Comparison of ENCODE assay signal across 1 cellular context in the genomic region with DNA sequence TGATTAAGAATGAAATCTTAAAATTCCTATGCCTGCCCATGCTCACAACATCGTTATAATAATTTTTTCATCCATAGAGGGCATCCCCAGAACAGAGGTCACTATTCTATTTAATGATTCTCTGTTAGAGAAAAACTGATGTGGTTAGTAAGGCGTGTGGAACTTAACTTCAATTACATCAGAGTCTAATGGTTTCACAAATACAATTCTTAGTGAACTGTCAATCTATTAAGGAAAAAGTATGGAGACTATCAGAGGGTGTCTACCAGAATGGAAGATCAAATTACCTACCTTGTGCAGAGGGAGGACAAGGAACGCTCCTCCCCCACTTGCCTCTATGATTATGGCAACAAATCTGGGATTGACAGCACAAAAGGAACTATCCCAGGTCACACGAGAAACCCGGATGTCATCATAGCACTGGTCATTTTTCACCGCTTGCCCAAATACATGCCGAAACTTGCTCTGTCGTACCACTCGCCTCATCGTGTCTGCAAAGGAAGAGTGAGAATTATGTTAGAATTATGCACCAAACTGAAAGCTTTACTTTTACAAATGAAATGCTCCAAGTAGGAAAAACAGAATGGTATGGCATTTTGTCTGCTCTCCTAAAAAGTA.
A peak's percentile ranks its signal among the peaks of the same experiment; 100 is the strongest.
TF ChIP-seq lines count a peak whose summit lies in the region.

No MANE protein-coding gene starts in this region.

TF ChIP-seq in HEK293, 187 proteins besides CTCF, POLR2A, EP300 and RAD21 (continued from another document and continues in another):
- TF ChIP-seq, protein P1, sequence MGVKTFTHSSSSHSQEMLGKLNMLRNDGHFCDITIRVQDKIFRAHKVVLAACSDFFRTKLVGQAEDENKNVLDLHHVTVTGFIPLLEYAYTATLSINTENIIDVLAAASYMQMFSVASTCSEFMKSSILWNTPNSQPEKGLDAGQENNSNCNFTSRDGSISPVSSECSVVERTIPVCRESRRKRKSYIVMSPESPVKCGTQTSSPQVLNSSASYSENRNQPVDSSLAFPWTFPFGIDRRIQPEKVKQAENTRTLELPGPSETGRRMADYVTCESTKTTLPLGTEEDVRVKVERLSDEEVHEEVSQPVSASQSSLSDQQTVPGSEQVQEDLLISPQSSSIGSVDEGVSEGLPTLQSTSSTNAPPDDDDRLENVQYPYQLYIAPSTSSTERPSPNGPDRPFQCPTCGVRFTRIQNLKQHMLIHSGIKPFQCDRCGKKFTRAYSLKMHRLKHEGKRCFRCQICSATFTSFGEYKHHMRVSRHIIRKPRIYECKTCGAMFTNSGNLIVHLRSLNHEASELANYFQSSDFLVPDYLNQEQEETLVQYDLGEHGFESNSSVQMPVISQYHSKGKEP (tag by site-specific recombination; IDR thresholded peaks at IDR 0.05): no peak
- TF ChIP-seq WT1 (tag by site-specific recombination; IDR thresholded peaks at IDR 0.05): peak; percentile 75
- peak; percentile 99 for TF ChIP-seq PRDM6 (tag by site-specific recombination; IDR thresholded peaks at IDR 0.05)
- TF ChIP-seq ZBTB26 (tag by site-specific recombination; optimal IDR thresholded peaks at IDR 0.05): no peak
- TF ChIP-seq, protein P2, sequence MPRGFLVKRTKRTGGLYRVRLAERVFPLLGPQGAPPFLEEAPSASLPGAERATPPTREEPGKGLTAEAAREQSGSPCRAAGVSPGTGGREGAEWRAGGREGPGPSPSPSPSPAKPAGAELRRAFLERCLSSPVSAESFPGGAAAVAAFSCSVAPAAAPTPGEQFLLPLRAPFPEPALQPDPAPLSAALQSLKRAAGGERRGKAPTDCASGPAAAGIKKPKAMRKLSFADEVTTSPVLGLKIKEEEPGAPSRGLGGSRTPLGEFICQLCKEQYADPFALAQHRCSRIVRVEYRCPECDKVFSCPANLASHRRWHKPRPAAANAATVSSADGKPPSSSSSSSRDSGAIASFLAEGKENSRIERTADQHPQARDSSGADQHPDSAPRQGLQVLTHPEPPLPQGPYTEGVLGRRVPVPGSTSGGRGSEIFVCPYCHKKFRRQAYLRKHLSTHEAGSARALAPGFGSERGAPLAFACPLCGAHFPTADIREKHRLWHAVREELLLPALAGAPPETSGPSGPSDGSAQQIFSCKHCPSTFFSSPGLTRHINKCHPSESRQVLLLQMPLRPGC (tag by site-specific recombination; IDR thresholded peaks at IDR 0.05): no peak
- no peak for TF ChIP-seq ZNF530 (tag by site-specific recombination; IDR thresholded peaks at IDR 0.05; ENCODE audit: low read depth)
- TF ChIP-seq ZNF366 (tag by site-specific recombination; conservative IDR thresholded peaks at IDR 0.05): peak; percentile 70
- TF ChIP-seq KLF7 (tag by site-specific recombination; IDR thresholded peaks at IDR 0.05; ENCODE audit: borderline replicate concordance): no peak
- peak; percentile 73; the same call in 1 of the 2 replicates for TF ChIP-seq PRDM1 (tag by site-specific recombination; IDR thresholded peaks at IDR 0.05)
- peak; percentile 92 for TF ChIP-seq ZNF629 (tag by site-specific recombination; IDR thresholded peaks at IDR 0.05)
- TF ChIP-seq OSR2 (tag by site-specific recombination; IDR thresholded peaks at IDR 0.05): peak; percentile 57
- TF ChIP-seq ZNF785 (tag by site-specific recombination; IDR thresholded peaks at IDR 0.05): no peak
- TF ChIP-seq, protein P3, sequence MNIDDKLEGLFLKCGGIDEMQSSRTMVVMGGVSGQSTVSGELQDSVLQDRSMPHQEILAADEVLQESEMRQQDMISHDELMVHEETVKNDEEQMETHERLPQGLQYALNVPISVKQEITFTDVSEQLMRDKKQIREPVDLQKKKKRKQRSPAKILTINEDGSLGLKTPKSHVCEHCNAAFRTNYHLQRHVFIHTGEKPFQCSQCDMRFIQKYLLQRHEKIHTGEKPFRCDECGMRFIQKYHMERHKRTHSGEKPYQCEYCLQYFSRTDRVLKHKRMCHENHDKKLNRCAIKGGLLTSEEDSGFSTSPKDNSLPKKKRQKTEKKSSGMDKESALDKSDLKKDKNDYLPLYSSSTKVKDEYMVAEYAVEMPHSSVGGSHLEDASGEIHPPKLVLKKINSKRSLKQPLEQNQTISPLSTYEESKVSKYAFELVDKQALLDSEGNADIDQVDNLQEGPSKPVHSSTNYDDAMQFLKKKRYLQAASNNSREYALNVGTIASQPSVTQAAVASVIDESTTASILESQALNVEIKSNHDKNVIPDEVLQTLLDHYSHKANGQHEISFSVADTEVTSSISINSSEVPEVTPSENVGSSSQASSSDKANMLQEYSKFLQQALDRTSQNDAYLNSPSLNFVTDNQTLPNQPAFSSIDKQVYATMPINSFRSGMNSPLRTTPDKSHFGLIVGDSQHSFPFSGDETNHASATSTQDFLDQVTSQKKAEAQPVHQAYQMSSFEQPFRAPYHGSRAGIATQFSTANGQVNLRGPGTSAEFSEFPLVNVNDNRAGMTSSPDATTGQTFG (tag by site-specific recombination; IDR thresholded peaks at IDR 0.05; ENCODE audit: borderline replicate concordance): no peak
- no peak for TF ChIP-seq ZNF560 (tag by site-specific recombination; IDR thresholded peaks at IDR 0.05; ENCODE audit: borderline replicate concordance)
- peak; percentile 94 for TF ChIP-seq TRIM28 (IDR thresholded peaks at IDR 0.05; ENCODE audit: borderline replicate concordance, low read length)
- 0 out of 2 replicates have a peak, but pooled peaks have one; percentile 26 for TF ChIP-seq ZNF558 (tag by site-specific recombination; IDR thresholded peaks at IDR 0.05)
- TF ChIP-seq, protein P4, sequence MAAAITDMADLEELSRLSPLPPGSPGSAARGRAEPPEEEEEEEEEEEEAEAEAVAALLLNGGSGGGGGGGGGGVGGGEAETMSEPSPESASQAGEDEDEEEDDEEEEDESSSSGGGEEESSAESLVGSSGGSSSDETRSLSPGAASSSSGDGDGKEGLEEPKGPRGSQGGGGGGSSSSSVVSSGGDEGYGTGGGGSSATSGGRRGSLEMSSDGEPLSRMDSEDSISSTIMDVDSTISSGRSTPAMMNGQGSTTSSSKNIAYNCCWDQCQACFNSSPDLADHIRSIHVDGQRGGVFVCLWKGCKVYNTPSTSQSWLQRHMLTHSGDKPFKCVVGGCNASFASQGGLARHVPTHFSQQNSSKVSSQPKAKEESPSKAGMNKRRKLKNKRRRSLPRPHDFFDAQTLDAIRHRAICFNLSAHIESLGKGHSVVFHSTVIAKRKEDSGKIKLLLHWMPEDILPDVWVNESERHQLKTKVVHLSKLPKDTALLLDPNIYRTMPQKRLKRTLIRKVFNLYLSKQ (tag by site-specific recombination; IDR thresholded peaks at IDR 0.05; ENCODE audit: borderline replicate concordance): no peak
- TF ChIP-seq ZNF16 (tag by site-specific recombination; IDR thresholded peaks at IDR 0.05; ENCODE audit: low read depth): no peak
- peak; percentile 24; the same call in 1 of the 2 replicates for TF ChIP-seq PATZ1 (tag by site-specific recombination; IDR thresholded peaks at IDR 0.05)
- TF ChIP-seq, protein P5, sequence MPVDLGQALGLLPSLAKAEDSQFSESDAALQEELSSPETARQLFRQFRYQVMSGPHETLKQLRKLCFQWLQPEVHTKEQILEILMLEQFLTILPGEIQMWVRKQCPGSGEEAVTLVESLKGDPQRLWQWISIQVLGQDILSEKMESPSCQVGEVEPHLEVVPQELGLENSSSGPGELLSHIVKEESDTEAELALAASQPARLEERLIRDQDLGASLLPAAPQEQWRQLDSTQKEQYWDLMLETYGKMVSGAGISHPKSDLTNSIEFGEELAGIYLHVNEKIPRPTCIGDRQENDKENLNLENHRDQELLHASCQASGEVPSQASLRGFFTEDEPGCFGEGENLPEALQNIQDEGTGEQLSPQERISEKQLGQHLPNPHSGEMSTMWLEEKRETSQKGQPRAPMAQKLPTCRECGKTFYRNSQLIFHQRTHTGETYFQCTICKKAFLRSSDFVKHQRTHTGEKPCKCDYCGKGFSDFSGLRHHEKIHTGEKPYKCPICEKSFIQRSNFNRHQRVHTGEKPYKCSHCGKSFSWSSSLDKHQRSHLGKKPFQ (tag by site-specific recombination; IDR thresholded peaks at IDR 0.05): no peak
- TF ChIP-seq ZXDB (tag by site-specific recombination; IDR thresholded peaks at IDR 0.05): peak; percentile 49; the same call in 1 of the 2 replicates
- TF ChIP-seq ZSCAN16 (tag by site-specific recombination; IDR thresholded peaks at IDR 0.05): no peak
- TF ChIP-seq YY1 (tag by site-specific recombination; IDR thresholded peaks at IDR 0.05): no peak
- TF ChIP-seq SP2 (tag by site-specific recombination; IDR thresholded peaks at IDR 0.05): peak; percentile 62
- 0 out of 2 replicates have a peak, but pooled peaks have one; percentile 41 for TF ChIP-seq ZNF324 (tag by site-specific recombination; IDR thresholded peaks at IDR 0.05)
- TF ChIP-seq, protein P6, sequence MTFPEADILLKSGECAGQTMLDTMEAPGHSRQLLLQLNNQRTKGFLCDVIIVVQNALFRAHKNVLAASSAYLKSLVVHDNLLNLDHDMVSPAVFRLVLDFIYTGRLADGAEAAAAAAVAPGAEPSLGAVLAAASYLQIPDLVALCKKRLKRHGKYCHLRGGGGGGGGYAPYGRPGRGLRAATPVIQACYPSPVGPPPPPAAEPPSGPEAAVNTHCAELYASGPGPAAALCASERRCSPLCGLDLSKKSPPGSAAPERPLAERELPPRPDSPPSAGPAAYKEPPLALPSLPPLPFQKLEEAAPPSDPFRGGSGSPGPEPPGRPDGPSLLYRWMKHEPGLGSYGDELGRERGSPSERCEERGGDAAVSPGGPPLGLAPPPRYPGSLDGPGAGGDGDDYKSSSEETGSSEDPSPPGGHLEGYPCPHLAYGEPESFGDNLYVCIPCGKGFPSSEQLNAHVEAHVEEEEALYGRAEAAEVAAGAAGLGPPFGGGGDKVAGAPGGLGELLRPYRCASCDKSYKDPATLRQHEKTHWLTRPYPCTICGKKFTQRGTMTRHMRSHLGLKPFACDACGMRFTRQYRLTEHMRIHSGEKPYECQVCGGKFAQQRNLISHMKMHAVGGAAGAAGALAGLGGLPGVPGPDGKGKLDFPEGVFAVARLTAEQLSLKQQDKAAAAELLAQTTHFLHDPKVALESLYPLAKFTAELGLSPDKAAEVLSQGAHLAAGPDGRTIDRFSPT (tag by site-specific recombination; IDR thresholded peaks at IDR 0.05): 0 out of 2 replicates have a peak, but pooled peaks have one; percentile 19
- no peak for TF ChIP-seq ZFP41 (tag by site-specific recombination; IDR thresholded peaks at IDR 0.05; ENCODE audit: borderline replicate concordance)
- TF ChIP-seq BCL11B (tag by site-specific recombination; IDR thresholded peaks at IDR 0.05; ENCODE audit: low read depth): no peak
- peak; percentile 64 for TF ChIP-seq ZEB2 (tag by site-specific recombination; IDR thresholded peaks at IDR 0.05)
- no peak for TF ChIP-seq RBAK (tag by site-specific recombination; IDR thresholded peaks at IDR 0.05)
- TF ChIP-seq ZNF10 (tag by site-specific recombination; IDR thresholded peaks at IDR 0.05): no peak
- TF ChIP-seq GLIS2 (tag by site-specific recombination; IDR thresholded peaks at IDR 0.05): no peak
- no peak for TF ChIP-seq ZNF658 (tag by site-specific recombination; IDR thresholded peaks at IDR 0.05)
- TF ChIP-seq ZNF521 (tag by site-specific recombination; IDR thresholded peaks at IDR 0.05): no peak
- no peak for TF ChIP-seq BCL6B (tag by site-specific recombination; IDR thresholded peaks at IDR 0.05)
- TF ChIP-seq ZNF2 (tag by site-specific recombination; IDR thresholded peaks at IDR 0.05): no peak
